In genomic region chr15:43146187-43146586, GRCh38 we compare ENCODE assay signal across 1 cellular context.
A peak's percentile ranks its signal among the peaks of the same experiment; 100 is the strongest.
TF ChIP-seq lines count a peak whose summit lies in the region.

No MANE protein-coding gene starts in this region.

TF ChIP-seq in HepG2, 621 proteins besides CTCF, POLR2A, EP300 and RAD21:
- TF ChIP-seq, protein P1, sequence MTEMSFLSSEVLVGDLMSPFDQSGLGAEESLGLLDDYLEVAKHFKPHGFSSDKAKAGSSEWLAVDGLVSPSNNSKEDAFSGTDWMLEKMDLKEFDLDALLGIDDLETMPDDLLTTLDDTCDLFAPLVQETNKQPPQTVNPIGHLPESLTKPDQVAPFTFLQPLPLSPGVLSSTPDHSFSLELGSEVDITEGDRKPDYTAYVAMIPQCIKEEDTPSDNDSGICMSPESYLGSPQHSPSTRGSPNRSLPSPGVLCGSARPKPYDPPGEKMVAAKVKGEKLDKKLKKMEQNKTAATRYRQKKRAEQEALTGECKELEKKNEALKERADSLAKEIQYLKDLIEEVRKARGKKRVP (CRISPR knock-in tag; IDR thresholded peaks at IDR 0.05) = no peak
- TF ChIP-seq MAFF (IDR thresholded peaks at IDR 0.05; ENCODE audit: low read depth, low read length) (peak; percentile 92), MAFK (conservative IDR thresholded peaks at IDR 0.05 in 1 of 2, IDR thresholded peaks at IDR 0.05 in 1 of 2; ENCODE audit: low read length in 2 of 2) (peak; percentile 88 to 94)
